8 cellular contexts compared by ENCODE assay signal in the genomic region with DNA sequence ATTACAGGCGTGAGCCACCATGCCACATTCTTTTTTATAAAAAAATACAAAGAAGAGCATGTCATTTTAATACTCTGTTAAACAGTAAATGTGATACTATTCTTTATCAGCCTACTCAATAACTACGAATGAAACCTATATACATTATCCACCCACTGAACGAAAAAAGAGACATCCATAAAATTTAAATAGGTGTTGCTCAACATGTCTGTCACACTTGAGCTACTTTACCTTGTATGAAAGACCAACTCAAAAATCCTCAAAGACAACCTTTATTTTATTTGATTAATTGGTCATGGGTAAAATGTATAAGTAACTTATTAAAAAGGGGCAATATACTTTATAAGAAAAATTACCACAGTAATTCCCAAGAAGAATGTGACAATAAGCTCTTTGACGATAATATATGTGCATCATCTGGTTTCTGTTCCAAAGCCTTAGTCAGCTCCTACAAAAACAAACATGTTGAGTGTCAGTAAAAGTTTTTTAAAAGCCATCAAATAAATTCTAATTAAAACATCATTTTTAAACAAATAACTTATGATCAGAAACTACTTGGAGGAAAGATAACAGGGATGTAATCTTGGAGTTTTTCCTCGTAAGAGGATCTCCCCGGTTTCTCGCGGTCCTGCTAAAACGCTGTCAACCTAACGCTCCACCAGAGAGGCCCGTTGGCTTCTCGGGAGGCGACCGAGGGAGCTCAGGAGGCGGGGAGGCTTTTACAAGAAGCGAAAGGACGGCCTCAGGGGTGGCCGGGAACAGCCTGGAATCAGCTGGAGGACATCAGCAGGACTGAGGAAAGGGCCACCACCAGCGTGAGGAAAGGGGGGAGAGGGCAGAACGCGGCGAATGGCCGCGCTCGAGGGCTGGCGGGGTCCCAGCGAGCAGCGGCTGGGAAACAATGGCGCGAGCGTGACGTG. TPM values are rescaled to one million over a fixed set of nuclear protein-coding genes. Genes with fewer than 3 reads are reported as not detected.
A peak's percentile ranks its signal among the peaks of the same experiment; 100 is the strongest.
DNase-seq lines count a peak whose midpoint lies in the region; ATAC-seq and TF ChIP-seq lines count a peak whose summit lies in the region.

No MANE protein-coding gene starts in this region.

- peaks cover 5% of the 10 kb centered on the region for H3K27me3 Mint-ChIP-seq in activated T-cell treated with anti-CD3 and anti-CD28 coated beads, Interleukin-2, amount 50 U/mL, for 24 hours

- H3K36me3 ChIP-seq in mesodermal cell (ENCODE audit: control insufficient read depth, insufficient read depth, low read length): no peaks in the 10 kb centered on the region

- H3K27ac Mint-ChIP-seq in activated T-cell treated with anti-CD3 and anti-CD28 coated beads, Interleukin-2, amount 50 U/mL, for 24 hours: peak overlapping the region; percentile 90

- peak overlapping the region; percentile 71 for H3K4me3 ChIP-seq in epithelial cell of proximal tubule (ENCODE audit: low read depth, low read length)
- peak overlapping the region; percentile 45 for H3K4me3 ChIP-seq in mesodermal cell (ENCODE audit: extremely low read depth, insufficient read depth, low read length, poor library complexity, severe bottlenecking)

- no peaks in the 10 kb centered on the region for H3K9me3 Mint-ChIP-seq in activated T-cell treated with anti-CD3 and anti-CD28 coated beads, Interleukin-2, amount 50 U/mL, for 24 hours

- H3K4me1 Mint-ChIP-seq in activated T-cell treated with anti-CD3 and anti-CD28 coated beads, Interleukin-2, amount 50 U/mL, for 24 hours (ENCODE audit: low read depth): peaks cover 21% of the 10 kb centered on the region

- peak; percentile 71 for DNase-seq in Caki2 (ENCODE audit: low read depth)
- DNase-seq in NCI-H774 (lab: John Stamatoyannopoulos, UW): peak; percentile 25
- DNase-seq in activated T-cell treated with anti-CD3 and anti-CD28 coated beads, Interleukin-2, amount 50 U/mL, for 24 hours: peak; percentile 66
- peak; percentile 36 for DNase-seq in epithelial cell of proximal tubule (ENCODE audit: low read depth)
- peak; percentile 21 for DNase-seq in stimulated activated naive CD4-positive, alpha-beta T cell treated with Interleukin-2 at 50 U/mL for 16 hours (lab: John Stamatoyannopoulos, UW)
- DNase-seq in GF-D8 (lab: John Stamatoyannopoulos, UW): no peak

- no peak for TF ChIP-seq CTCF in epithelial cell of proximal tubule (conservative IDR thresholded peaks at IDR 0.05; ENCODE audit: low read depth, low read length)

- H3K27ac ChIP-seq in mesodermal cell (ENCODE audit: low read depth, low read length, severe bottlenecking): peak overlapping the region; percentile 99

- peak; percentile 53 for ATAC-seq in HG02642 (IDR thresholded peaks at IDR 0.05; ENCODE audit: poor library complexity, unreplicated experiment)

- in situ Hi-C loops in Caki2 (cut with HindIII; ENCODE audit: low pct_unique_long_range_greater_than_20kb, low sequenced_read_pairs): no loop called here

- peaks cover 2% of the 10 kb centered on the region for H3K36me3 Mint-ChIP-seq in activated T-cell treated with anti-CD3 and anti-CD28 coated beads, Interleukin-2, amount 50 U/mL, for 24 hours (ENCODE audit: low read depth)

- 1 to 4% methylated on average over 19 to 26 of the region's 32 CpGs for WGBS in mesodermal cell (ENCODE audit: insufficient coverage in 2 of 2), 2 experiments

- H3K4me1 ChIP-seq in mesodermal cell (ENCODE audit: control insufficient read depth, insufficient read depth, low read length, poor library complexity, severe bottlenecking): peaks cover 14% of the 10 kb centered on the region

- H3K4me3 Mint-ChIP-seq in activated T-cell treated with anti-CD3 and anti-CD28 coated beads, Interleukin-2, amount 50 U/mL, for 24 hours: peak overlapping the region; percentile 86

- H3K9me3 ChIP-seq in mesodermal cell (ENCODE audit: control insufficient read depth, low read length): peaks cover 7% of the 10 kb centered on the region

RNA-seq across cellular contexts. Expression of gene ANKRD18B, which starts 13.5 kb away (rescaled TPM):
- 0.58 and 3.5 TPM in 2 replicates for total RNA-seq in Caki2 (2014; rRNA removed; shearing (Covaris generic); ENCODE audit: low replicate concordance)
- total RNA-seq in epithelial cell of proximal tubule: 3.1 and 3.4 TPM in 2 replicates
- 7.5 TPM for polyA plus RNA-seq in mesodermal cell (2013, experiment 1 of 2)
- polyA plus RNA-seq in mesodermal cell (2013, experiment 2 of 2): 9.5 TPM

RNA-seq across cellular contexts. Expression of gene NOL6, which starts 36.8 kb away (rescaled TPM):
- 15.8 and 19.7 TPM in 2 replicates for total RNA-seq in Caki2 (2014; rRNA removed; shearing (Covaris generic); ENCODE audit: low replicate concordance)
- 19.3 and 45.4 TPM in 2 replicates for total RNA-seq in epithelial cell of proximal tubule
- 21.3 TPM for polyA plus RNA-seq in mesodermal cell (2013, experiment 1 of 2)
- polyA plus RNA-seq in mesodermal cell (2013, experiment 2 of 2): 18.7 TPM
